33 cellular contexts compared by ENCODE assay signal in the genomic region with DNA sequence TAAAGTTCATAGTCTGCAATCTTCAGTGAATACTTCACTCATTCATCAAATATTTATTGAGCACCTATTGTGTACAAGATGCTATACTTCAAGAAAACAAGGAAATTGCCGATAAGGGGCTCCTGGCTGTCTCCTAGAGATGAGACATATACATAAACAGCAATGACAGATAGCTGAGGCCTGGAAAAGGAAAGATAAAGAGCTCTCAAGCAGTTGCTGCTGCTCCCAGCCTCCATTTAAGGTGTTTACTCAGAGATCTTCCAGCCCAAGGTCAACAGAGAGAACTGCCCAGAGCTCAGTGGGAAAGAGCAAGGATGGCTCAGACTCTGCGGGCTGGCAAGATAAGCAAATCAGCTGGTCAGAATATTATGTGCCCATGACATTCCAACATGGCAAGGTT. TPM values are rescaled to one million over a fixed set of nuclear protein-coding genes. Genes with fewer than 3 reads are reported as not detected.
"Had no signal": no experiment of that assay in that cellular context is flagged by ENCODE, and none has a peak within 500 bp of the region (broad histone marks: within the 10 kb centered on the region; RNA-seq: fewer than 3 reads in every experiment).

No MANE protein-coding gene starts in this region.

- ATAC-seq: activated T-helper 17 cell treated with anti-CD3 and anti-CD28 coated beads, Interleukin-2, amount 50 U/mL, for 72 hours; esophagus mucosa; WTC11 had no signal

- H3K4me3 ChIP-seq: ascending aorta, breast epithelium, cardiac muscle cell, coronary artery, dorsolateral prefrontal cortex had no signal

- H3K27ac Mint-ChIP-seq: activated CD4-positive, alpha-beta memory T cell treated with anti-CD3 and anti-CD28 coated beads, Interleukin-2, amount 10 ng/mL, durations not matched to agents 7 days and 5 days; activated CD4-positive, alpha-beta T cell treated with anti-CD3 and anti-CD28 coated beads, Interleukin-2, amount 10 ng/mL, durations not matched to agents 7 days and 5 days; activated naive CD8-positive, alpha-beta T cell; activated T-cell treated with anti-CD3 and anti-CD28 coated beads, Interleukin-2, amount 50 U/mL, for 24 hours; activated T-helper 17 cell treated with anti-CD3 and anti-CD28 coated beads, Interleukin-2, amount 50 U/mL, for 72 hours; brain; dendritic cell treated with granulocyte-macrophage colony-stimulating factor and Interleukin-4, amounts not matched to agents 40 ng/mL and 50 ng/mL, for 4 days; WTC11 had no signal

- DNase-seq: activated CD4-positive, alpha-beta memory T cell treated with anti-CD3 and anti-CD28 coated beads, Interleukin-2, amount 10 ng/mL, durations not matched to agents 7 days and 5 days; activated CD4-positive, alpha-beta T cell treated with anti-CD3 and anti-CD28 coated beads for 1 hour; activated CD4-positive, alpha-beta T cell treated with anti-CD3 and anti-CD28 coated beads for 4 hours; activated CD4-positive, alpha-beta T cell treated with anti-CD3 and anti-CD28 coated beads, Interleukin-2, amount 10 ng/mL, durations not matched to agents 7 days and 5 days; activated CD4-positive, alpha-beta T cell treated with anti-CD3 and anti-CD28 coated beads, Interleukin-2, amount 50 U/mL, for 4 hours; activated CD8-positive, alpha-beta memory T cell treated with anti-CD3 and anti-CD28 coated beads, Interleukin-2, amount 50 U/mL, for 48 hours; activated effector memory CD4-positive, alpha-beta T cell treated with Interleukin-2 at 50 U/mL for 16 hours; activated gamma-delta T cell treated with Interleukin-2 at 50 U/mL for 16 hours; activated naive CD4-positive, alpha-beta T cell treated with anti-CD3 and anti-CD28 coated beads, Interleukin-2, amount 50 U/mL, for 16 hours; activated naive CD4-positive, alpha-beta T cell treated with Interleukin-2 at 50 U/mL for 16 hours; activated T-cell treated with anti-CD3 and anti-CD28 coated beads for 4 hours; activated T-cell treated with anti-CD3 and anti-CD28 coated beads, Interleukin-2, amount 50 U/mL, for 24 hours; central memory CD4-positive, alpha-beta T cell; cerebellar nuclear complex; dorsolateral prefrontal cortex; effector memory CD4-positive, alpha-beta T cell; foreskin fibroblast; head of caudate nucleus; T-helper 2 cell had no signal

- H3K4me1 Mint-ChIP-seq: activated CD4-positive, alpha-beta memory T cell treated with anti-CD3 and anti-CD28 coated beads, Interleukin-2, amount 10 ng/mL, durations not matched to agents 7 days and 5 days; activated CD4-positive, alpha-beta T cell treated with anti-CD3 and anti-CD28 coated beads, Interleukin-2, amount 10 ng/mL, durations not matched to agents 7 days and 5 days; activated T-helper 17 cell treated with anti-CD3 and anti-CD28 coated beads, Interleukin-2, amount 50 U/mL, for 72 hours; brain had no signal

- H3K27me3 ChIP-seq: ascending aorta, breast epithelium, cardiac muscle cell had no signal

- H3K36me3 ChIP-seq: ascending aorta, breast epithelium, cardiac muscle cell had no signal

- FAIRE-seq: frontal cortex, TTC549 had no signal

- H3K9me3 ChIP-seq: ascending aorta, breast epithelium had no signal

- H3K27ac ChIP-seq: ascending aorta, breast epithelium, cardiac muscle cell, coronary artery, dorsolateral prefrontal cortex, epithelial cell of prostate, VCaP had no signal

- H3K4me3 Mint-ChIP-seq: activated CD4-positive, alpha-beta memory T cell treated with anti-CD3 and anti-CD28 coated beads, Interleukin-2, amount 10 ng/mL, durations not matched to agents 7 days and 5 days; activated CD4-positive, alpha-beta T cell treated with anti-CD3 and anti-CD28 coated beads, Interleukin-2, amount 10 ng/mL, durations not matched to agents 7 days and 5 days; activated naive CD8-positive, alpha-beta T cell; activated T-cell treated with anti-CD3 and anti-CD28 coated beads, Interleukin-2, amount 50 U/mL, for 24 hours; activated T-helper 17 cell treated with anti-CD3 and anti-CD28 coated beads, Interleukin-2, amount 50 U/mL, for 72 hours; brain; dendritic cell treated with granulocyte-macrophage colony-stimulating factor and Interleukin-4, amounts not matched to agents 40 ng/mL and 50 ng/mL, for 4 days; WTC11 had no signal

- H3K27me3 Mint-ChIP-seq: brain had no signal

- H3K9me3 Mint-ChIP-seq: activated CD4-positive, alpha-beta memory T cell treated with anti-CD3 and anti-CD28 coated beads, Interleukin-2, amount 10 ng/mL, durations not matched to agents 7 days and 5 days; activated CD4-positive, alpha-beta T cell treated with anti-CD3 and anti-CD28 coated beads, Interleukin-2, amount 10 ng/mL, durations not matched to agents 7 days and 5 days; activated T-cell treated with anti-CD3 and anti-CD28 coated beads, Interleukin-2, amount 50 U/mL, for 24 hours; activated T-helper 17 cell treated with anti-CD3 and anti-CD28 coated beads, Interleukin-2, amount 50 U/mL, for 72 hours; brain had no signal

- H3K4me1 ChIP-seq: breast epithelium had no signal

RNA-seq across cellular contexts. Expression of gene SLC14A2, which starts 3.3 kb away (rescaled TPM):
- total RNA-seq: ascending aorta, cardiac muscle cell, esophagus mucosa, frontal cortex had no signal
